ENCODE assay signal across 1 cellular context in genomic region chr11:47099918-47100315, GRCh38.
TF ChIP-seq lines count a peak whose summit lies in the region.

No MANE protein-coding gene starts in this region.

TF ChIP-seq in SK-N-SH treated with all-trans-retinoic acid at 6 μM for 48 hours, 23 proteins besides CTCF, POLR2A, EP300 and RAD21 (continued from another document):
- TF ChIP-seq TSHZ2 (CRISPR knock-in tag; IDR thresholded peaks at IDR 0.05) (no peak), ZNF8 (CRISPR knock-in tag; IDR thresholded peaks at IDR 0.05) (no peak), ESRRG (CRISPR knock-in tag; IDR thresholded peaks at IDR 0.05) (no peak), ZNF565 (CRISPR knock-in tag; conservative IDR thresholded peaks at IDR 0.05; ENCODE audit: low read depth) (no peak)
